ENCODE assay signal across 1 cellular context in the genomic region with DNA sequence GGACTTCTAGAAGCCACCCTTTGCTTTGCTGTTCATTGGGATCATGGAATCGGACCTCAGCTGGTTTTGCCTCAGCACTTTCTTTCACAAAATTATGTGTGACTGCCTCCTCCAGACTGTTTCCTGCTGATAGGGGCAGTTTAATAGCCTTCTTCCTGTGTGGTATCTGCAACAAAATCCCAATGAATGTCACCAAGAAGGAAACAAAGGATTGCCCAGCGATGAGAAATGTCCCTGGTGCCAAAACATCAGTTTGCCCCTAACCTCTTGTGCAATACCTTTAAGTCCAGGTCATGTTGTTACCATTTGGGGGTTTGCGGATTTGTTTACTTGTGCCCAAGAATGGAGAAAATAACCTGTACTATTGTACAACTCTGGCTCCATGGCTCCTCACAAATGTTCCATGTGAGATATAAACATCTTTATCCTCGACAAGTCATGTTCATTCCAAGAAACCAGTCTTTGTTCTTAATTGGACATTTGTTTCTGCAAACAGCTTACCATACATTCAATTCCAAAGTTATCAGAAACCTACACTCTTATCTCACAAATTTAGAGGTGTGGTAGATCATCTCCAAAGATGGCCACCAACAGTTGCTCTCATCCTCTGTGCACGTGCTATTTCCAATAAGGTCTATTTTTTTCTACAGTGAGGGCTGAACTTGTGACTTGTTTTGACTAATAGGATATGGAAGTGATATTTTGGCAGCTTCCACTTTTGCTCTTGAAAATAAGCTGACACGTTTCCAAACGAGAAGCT.
TF ChIP-seq lines count a peak whose summit lies in the region.

No MANE protein-coding gene starts in this region.

TF ChIP-seq in K562, 482 proteins besides CTCF, POLR2A, EP300 and RAD21 (continued from another document and continues in another):
- TF ChIP-seq, protein P1, sequence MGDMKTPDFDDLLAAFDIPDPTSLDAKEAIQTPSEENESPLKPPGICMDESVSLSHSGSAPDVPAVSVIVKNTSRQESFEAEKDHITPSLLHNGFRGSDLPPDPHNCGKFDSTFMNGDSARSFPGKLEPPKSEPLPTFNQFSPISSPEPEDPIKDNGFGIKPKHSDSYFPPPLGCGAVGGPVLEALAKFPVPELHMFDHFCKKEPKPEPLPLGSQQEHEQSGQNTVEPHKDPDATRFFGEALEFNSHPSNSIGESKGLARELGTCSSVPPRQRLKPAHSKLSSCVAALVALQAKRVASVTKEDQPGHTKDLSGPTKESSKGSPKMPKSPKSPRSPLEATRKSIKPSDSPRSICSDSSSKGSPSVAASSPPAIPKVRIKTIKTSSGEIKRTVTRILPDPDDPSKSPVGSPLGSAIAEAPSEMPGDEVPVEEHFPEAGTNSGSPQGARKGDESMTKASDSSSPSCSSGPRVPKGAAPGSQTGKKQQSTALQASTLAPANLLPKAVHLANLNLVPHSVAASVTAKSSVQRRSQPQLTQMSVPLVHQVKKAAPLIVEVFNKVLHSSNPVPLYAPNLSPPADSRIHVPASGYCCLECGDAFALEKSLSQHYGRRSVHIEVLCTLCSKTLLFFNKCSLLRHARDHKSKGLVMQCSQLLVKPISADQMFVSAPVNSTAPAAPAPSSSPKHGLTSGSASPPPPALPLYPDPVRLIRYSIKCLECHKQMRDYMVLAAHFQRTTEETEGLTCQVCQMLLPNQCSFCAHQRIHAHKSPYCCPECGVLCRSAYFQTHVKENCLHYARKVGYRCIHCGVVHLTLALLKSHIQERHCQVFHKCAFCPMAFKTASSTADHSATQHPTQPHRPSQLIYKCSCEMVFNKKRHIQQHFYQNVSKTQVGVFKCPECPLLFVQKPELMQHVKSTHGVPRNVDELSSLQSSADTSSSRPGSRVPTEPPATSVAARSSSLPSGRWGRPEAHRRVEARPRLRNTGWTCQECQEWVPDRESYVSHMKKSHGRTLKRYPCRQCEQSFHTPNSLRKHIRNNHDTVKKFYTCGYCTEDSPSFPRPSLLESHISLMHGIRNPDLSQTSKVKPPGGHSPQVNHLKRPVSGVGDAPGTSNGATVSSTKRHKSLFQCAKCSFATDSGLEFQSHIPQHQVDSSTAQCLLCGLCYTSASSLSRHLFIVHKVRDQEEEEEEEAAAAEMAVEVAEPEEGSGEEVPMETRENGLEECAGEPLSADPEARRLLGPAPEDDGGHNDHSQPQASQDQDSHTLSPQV (IDR thresholded peaks at IDR 0.05) = peak; percentile 70; the same call in 1 of the 2 replicates
- no peak for TF ChIP-seq ERF (CRISPR knock-in tag; IDR thresholded peaks at IDR 0.05)
- TF ChIP-seq POLR2H (tag; IDR thresholded peaks at IDR 0.05; ENCODE audit: low read depth) = peak; percentile 70
- peak; percentile 83 for TF ChIP-seq TEAD4 (IDR thresholded peaks at IDR 0.05; ENCODE audit: low read length)
- no peak for TF ChIP-seq TEAD4 (CRISPR knock-in tag; IDR thresholded peaks at IDR 0.05; ENCODE audit: borderline replicate concordance)
- TF ChIP-seq, protein P2, sequence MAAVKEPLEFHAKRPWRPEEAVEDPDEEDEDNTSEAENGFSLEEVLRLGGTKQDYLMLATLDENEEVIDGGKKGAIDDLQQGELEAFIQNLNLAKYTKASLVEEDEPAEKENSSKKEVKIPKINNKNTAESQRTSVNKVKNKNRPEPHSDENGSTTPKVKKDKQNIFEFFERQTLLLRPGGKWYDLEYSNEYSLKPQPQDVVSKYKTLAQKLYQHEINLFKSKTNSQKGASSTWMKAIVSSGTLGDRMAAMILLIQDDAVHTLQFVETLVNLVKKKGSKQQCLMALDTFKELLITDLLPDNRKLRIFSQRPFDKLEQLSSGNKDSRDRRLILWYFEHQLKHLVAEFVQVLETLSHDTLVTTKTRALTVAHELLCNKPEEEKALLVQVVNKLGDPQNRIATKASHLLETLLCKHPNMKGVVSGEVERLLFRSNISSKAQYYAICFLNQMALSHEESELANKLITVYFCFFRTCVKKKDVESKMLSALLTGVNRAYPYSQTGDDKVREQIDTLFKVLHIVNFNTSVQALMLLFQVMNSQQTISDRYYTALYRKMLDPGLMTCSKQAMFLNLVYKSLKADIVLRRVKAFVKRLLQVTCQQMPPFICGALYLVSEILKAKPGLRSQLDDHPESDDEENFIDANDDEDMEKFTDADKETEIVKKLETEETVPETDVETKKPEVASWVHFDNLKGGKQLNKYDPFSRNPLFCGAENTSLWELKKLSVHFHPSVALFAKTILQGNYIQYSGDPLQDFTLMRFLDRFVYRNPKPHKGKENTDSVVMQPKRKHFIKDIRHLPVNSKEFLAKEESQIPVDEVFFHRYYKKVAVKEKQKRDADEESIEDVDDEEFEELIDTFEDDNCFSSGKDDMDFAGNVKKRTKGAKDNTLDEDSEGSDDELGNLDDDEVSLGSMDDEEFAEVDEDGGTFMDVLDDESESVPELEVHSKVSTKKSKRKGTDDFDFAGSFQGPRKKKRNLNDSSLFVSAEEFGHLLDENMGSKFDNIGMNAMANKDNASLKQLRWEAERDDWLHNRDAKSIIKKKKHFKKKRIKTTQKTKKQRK (IDR thresholded peaks at IDR 0.05; ENCODE audit: borderline replicate concordance, low read depth, low read length) = no peak
- TF ChIP-seq DIDO1 (tag; IDR thresholded peaks at IDR 0.05; ENCODE audit: low read depth) = no peak; the same call in 1 of the 2 replicates
- TF ChIP-seq ESRRA (IDR thresholded peaks at IDR 0.05; ENCODE audit: borderline replicate concordance, low read depth) = no peak
- no peak for TF ChIP-seq KAT2B (IDR thresholded peaks at IDR 0.05; ENCODE audit: low read depth, low read length)
- TF ChIP-seq ZNF717 (CRISPR knock-in tag; IDR thresholded peaks at IDR 0.05) = no peak
- TF ChIP-seq, protein P3, sequence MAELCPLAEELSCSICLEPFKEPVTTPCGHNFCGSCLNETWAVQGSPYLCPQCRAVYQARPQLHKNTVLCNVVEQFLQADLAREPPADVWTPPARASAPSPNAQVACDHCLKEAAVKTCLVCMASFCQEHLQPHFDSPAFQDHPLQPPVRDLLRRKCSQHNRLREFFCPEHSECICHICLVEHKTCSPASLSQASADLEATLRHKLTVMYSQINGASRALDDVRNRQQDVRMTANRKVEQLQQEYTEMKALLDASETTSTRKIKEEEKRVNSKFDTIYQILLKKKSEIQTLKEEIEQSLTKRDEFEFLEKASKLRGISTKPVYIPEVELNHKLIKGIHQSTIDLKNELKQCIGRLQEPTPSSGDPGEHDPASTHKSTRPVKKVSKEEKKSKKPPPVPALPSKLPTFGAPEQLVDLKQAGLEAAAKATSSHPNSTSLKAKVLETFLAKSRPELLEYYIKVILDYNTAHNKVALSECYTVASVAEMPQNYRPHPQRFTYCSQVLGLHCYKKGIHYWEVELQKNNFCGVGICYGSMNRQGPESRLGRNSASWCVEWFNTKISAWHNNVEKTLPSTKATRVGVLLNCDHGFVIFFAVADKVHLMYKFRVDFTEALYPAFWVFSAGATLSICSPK (IDR thresholded peaks at IDR 0.05; ENCODE audit: borderline replicate concordance) = no peak
- no peak for TF ChIP-seq SNRNP70 (optimal IDR thresholded peaks at IDR 0.05; ENCODE audit: low read depth, low read length)
- TF ChIP-seq PRMT5 (CRISPR knock-in tag; IDR thresholded peaks at IDR 0.05) = no peak
- TF ChIP-seq MCM3 (IDR thresholded peaks at IDR 0.05) = no peak
- 0 out of 2 replicates have a peak, but pooled peaks have one; percentile 23 for TF ChIP-seq MYC (IDR thresholded peaks at IDR 0.05; ENCODE audit: low read depth, low read length)
- TF ChIP-seq MYC (CRISPR knock-in tag; IDR thresholded peaks at IDR 0.05; ENCODE audit: borderline replicate concordance, low read depth) = no peak
- TF ChIP-seq, protein P4, sequence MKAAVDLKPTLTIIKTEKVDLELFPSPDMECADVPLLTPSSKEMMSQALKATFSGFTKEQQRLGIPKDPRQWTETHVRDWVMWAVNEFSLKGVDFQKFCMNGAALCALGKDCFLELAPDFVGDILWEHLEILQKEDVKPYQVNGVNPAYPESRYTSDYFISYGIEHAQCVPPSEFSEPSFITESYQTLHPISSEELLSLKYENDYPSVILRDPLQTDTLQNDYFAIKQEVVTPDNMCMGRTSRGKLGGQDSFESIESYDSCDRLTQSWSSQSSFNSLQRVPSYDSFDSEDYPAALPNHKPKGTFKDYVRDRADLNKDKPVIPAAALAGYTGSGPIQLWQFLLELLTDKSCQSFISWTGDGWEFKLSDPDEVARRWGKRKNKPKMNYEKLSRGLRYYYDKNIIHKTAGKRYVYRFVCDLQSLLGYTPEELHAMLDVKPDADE (conservative IDR thresholded peaks at IDR 0.05; ENCODE audit: control insufficient read depth, low read depth, low read length) = 0 out of 2 replicates have a peak, but pooled peaks have one; percentile 14
- no peak for TF ChIP-seq GATAD2A (IDR thresholded peaks at IDR 0.05)
- no peak; the same call in 1 of the 2 replicates for TF ChIP-seq CTBP1 (IDR thresholded peaks at IDR 0.05; ENCODE audit: borderline replicate concordance)
- TF ChIP-seq BRF1 (IDR thresholded peaks at IDR 0.05; ENCODE audit: borderline replicate concordance, extremely low read depth, insufficient read length) = no peak
- peak; percentile 65 to 66; a peak in 3 of 4 replicates for TF ChIP-seq KDM1A (IDR thresholded peaks at IDR 0.05)
- TF ChIP-seq FOXK2 (conservative IDR thresholded peaks at IDR 0.05 in 1 of 2, IDR thresholded peaks at IDR 0.05 in 1 of 2; ENCODE audit: low read depth in 2 of 2) = no peak
- TF ChIP-seq LCOR (CRISPR knock-in tag; IDR thresholded peaks at IDR 0.05) = peak; percentile 44; the same call in 1 of the 2 replicates
- TF ChIP-seq FOSL1 (tag; conservative IDR thresholded peaks at IDR 0.05) = no peak; the same call in 1 of the 2 replicates
- no peak for TF ChIP-seq ZNF77 (CRISPR knock-in tag; IDR thresholded peaks at IDR 0.05)
- TF ChIP-seq SMAD4 (CRISPR knock-in tag; conservative IDR thresholded peaks at IDR 0.05) = peak; percentile 54; the same call in 1 of the 2 replicates
- no peak for TF ChIP-seq TRIM28 (IDR thresholded peaks at IDR 0.05)
- no peak for TF ChIP-seq MIER1 (IDR thresholded peaks at IDR 0.05; ENCODE audit: low read depth)
- peak; percentile 89 for TF ChIP-seq ARID1B (IDR thresholded peaks at IDR 0.05)
- TF ChIP-seq, protein P5, sequence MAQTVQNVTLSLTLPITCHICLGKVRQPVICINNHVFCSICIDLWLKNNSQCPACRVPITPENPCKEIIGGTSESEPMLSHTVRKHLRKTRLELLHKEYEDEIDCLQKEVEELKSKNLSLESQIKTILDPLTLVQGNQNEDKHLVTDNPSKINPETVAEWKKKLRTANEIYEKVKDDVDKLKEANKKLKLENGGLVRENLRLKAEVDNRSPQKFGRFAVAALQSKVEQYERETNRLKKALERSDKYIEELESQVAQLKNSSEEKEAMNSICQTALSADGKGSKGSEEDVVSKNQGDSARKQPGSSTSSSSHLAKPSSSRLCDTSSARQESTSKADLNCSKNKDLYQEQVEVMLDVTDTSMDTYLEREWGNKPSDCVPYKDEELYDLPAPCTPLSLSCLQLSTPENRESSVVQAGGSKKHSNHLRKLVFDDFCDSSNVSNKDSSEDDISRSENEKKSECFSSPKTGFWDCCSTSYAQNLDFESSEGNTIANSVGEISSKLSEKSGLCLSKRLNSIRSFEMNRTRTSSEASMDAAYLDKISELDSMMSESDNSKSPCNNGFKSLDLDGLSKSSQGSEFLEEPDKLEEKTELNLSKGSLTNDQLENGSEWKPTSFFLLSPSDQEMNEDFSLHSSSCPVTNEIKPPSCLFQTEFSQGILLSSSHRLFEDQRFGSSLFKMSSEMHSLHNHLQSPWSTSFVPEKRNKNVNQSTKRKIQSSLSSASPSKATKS (CRISPR knock-in tag; IDR thresholded peaks at IDR 0.05) = no peak
- peak; percentile 61; the same call in 1 of the 2 replicates for TF ChIP-seq SMARCE1 (IDR thresholded peaks at IDR 0.05)
- no peak for TF ChIP-seq NCOA1 (IDR thresholded peaks at IDR 0.05; ENCODE audit: low read depth)
- TF ChIP-seq POLR2AphosphoS5 (IDR thresholded peaks at IDR 0.05; ENCODE audit: control insufficient read depth, insufficient read depth, low read depth, low read length) = no peak; the same call in 1 of the 2 replicates
- TF ChIP-seq, protein P6, sequence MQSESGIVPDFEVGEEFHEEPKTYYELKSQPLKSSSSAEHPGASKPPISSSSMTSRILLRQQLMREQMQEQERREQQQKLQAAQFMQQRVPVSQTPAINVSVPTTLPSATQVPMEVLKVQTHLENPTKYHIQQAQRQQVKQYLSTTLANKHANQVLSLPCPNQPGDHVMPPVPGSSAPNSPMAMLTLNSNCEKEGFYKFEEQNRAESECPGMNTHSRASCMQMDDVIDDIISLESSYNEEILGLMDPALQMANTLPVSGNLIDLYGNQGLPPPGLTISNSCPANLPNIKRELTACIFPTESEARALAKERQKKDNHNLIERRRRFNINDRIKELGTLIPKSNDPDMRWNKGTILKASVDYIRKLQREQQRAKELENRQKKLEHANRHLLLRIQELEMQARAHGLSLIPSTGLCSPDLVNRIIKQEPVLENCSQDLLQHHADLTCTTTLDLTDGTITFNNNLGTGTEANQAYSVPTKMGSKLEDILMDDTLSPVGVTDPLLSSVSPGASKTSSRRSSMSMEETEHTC (IDR thresholded peaks at IDR 0.05) = no peak
- TF ChIP-seq RB1 (IDR thresholded peaks at IDR 0.05; ENCODE audit: low read depth) = no peak
- 0 out of 2 replicates have a peak, but pooled peaks have one; percentile 37 for TF ChIP-seq SP1 (CRISPR knock-in tag; IDR thresholded peaks at IDR 0.05)
- TF ChIP-seq HEY1 (CRISPR knock-in tag; IDR thresholded peaks at IDR 0.05; ENCODE audit: borderline replicate concordance) = no peak
- TF ChIP-seq, protein P7, sequence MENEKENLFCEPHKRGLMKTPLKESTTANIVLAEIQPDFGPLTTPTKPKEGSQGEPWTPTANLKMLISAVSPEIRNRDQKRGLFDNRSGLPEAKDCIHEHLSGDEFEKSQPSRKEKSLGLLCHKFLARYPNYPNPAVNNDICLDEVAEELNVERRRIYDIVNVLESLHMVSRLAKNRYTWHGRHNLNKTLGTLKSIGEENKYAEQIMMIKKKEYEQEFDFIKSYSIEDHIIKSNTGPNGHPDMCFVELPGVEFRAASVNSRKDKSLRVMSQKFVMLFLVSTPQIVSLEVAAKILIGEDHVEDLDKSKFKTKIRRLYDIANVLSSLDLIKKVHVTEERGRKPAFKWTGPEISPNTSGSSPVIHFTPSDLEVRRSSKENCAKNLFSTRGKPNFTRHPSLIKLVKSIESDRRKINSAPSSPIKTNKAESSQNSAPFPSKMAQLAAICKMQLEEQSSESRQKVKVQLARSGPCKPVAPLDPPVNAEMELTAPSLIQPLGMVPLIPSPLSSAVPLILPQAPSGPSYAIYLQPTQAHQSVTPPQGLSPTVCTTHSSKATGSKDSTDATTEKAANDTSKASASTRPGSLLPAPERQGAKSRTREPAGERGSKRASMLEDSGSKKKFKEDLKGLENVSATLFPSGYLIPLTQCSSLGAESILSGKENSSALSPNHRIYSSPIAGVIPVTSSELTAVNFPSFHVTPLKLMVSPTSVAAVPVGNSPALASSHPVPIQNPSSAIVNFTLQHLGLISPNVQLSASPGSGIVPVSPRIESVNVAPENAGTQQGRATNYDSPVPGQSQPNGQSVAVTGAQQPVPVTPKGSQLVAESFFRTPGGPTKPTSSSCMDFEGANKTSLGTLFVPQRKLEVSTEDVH (IDR thresholded peaks at IDR 0.05; ENCODE audit: low read depth, partially characterized antibody) = no peak
- TF ChIP-seq ZBED1 (IDR thresholded peaks at IDR 0.05) = no peak
- TF ChIP-seq EGR1 (conservative IDR thresholded peaks at IDR 0.05) = no peak
- TF ChIP-seq, protein P8, sequence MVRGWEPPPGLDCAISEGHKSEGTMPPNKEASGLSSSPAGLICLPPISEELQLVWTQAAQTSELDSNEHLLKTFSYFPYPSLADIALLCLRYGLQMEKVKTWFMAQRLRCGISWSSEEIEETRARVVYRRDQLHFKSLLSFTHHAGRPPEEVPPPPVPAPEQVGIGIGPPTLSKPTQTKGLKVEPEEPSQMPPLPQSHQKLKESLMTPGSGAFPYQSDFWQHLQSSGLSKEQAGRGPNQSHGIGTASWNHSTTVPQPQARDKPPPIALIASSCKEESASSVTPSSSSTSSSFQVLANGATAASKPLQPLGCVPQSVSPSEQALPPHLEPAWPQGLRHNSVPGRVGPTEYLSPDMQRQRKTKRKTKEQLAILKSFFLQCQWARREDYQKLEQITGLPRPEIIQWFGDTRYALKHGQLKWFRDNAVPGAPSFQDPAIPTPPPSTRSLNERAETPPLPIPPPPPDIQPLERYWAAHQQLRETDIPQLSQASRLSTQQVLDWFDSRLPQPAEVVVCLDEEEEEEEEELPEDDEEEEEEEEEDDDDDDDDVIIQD (CRISPR knock-in tag; IDR thresholded peaks at IDR 0.05) = no peak
